Comparison of ENCODE assay signal across 22 cellular contexts in the genomic region with DNA sequence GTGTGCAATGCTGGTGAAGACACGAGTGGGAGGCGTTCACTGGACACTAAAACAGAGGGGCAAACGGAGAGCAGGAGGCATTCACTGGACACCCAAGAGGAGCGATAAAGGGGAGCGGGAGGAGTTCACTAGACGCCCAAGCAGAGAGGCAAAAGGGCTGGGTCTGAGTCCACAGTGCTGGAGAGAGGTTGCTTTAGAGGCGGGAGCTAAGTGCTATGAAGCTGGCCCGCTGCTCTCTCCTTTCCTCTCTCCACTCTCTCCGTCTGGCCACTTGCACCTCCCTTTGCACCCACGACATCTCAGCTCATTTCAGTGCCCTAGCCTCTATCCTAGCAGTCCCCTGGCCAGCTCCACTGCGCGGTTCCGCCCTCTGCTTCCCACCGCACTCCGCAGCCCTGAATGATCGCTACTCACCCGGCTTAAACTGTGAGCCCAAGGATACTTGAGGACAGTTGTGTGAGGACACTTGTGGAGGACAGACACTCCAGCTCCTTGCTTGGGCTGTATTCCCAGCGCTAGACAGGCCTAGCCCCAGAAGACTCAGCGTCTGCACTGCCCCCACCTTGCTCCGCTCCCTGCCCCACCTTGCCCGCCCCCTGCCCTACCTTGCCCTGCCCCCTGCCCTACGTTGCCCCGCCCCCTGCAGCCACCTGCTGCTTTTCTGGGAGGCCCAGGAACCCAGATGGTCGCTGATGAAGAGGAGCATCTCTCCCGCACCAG.
DNase-seq lines count a peak whose midpoint lies in the region; ATAC-seq and TF ChIP-seq lines count a peak whose summit lies in the region.
"Had no signal": no experiment of that assay in that cellular context is flagged by ENCODE, and none has a peak within 500 bp of the region (broad histone marks: within the 10 kb centered on the region; RNA-seq: fewer than 3 reads in every experiment).

No MANE protein-coding gene starts in this region.

- H3K27ac ChIP-seq in coronary artery = no peak overlapping the region
- H3K27ac ChIP-seq: ascending aorta, skin epidermis, upper lobe of left lung had no signal

- intact Hi-C loops in left colon (cut with DNase I, micrococcal nuclease) = no loop called here

- no peak for TF ChIP-seq CTCF in coronary artery (IDR thresholded peaks at IDR 0.05)

- H3K4me3 ChIP-seq in coronary artery = no peak overlapping the region
- H3K4me3 ChIP-seq: ascending aorta, skin epidermis, upper lobe of left lung had no signal

- DNase-seq in NCI-H1417 (lab: John Stamatoyannopoulos, UW) (peak in 2 of 3 experiments; percentile 15 to 28), NCI-H1417 treated with DMSO at 0.1 percent for 48 hours (lab: John Stamatoyannopoulos, UW) (no peak), ELF-1 (ENCODE audit: low read depth, low spot score) (peak; percentile 51), NCI-H510A treated with DMSO at 0.1 percent for 48 hours (lab: John Stamatoyannopoulos, UW) (peak; percentile 85), left kidney (ENCODE audit: low read depth, low spot score) (peak; percentile 42), left colon (no peak), midbrain (lab: John Stamatoyannopoulos, UW) (no peak), coronary artery (ENCODE audit: low spot score) (no peak)
- DNase-seq: 8988T; activated CD4-positive, alpha-beta T cell treated with anti-CD3 and anti-CD28 coated beads, Interleukin-2, amount 10 ng/mL, durations not matched to agents 7 days and 5 days; CD4-positive, alpha-beta T cell; DMS153; HCEC 1CT; kidney glomerular epithelial cell; NCI-H1092 treated with DMSO at 0.1 percent for 48 hours; NCI-H69; OCI-M1; stimulated activated CD4-positive, alpha-beta T cell treated with anti-CD3 and anti-CD28 coated beads, Interleukin-1b, Interleukin-23, amount 100 ng/mL, for 48 hours; upper lobe of left lung had no signal

- no peak for ATAC-seq in left colon
- ATAC-seq: Right ventricle myocardium inferior had no signal

Comparison
In these comparisons a context has a peak if more than half of its experiments do, and no peak if none do; other contexts are left out.
1. DNase-seq: peak in NCI-H1417 (2 of 3), ELF-1 (single experiment), NCI-H510A treated with DMSO at 0.1 percent for 48 hours (single experiment) and left kidney (single experiment); none in NCI-H1417 treated with DMSO at 0.1 percent for 48 hours (single experiment), left colon (0 of 2), midbrain (single experiment) and coronary artery (single experiment).